In the genomic region with DNA sequence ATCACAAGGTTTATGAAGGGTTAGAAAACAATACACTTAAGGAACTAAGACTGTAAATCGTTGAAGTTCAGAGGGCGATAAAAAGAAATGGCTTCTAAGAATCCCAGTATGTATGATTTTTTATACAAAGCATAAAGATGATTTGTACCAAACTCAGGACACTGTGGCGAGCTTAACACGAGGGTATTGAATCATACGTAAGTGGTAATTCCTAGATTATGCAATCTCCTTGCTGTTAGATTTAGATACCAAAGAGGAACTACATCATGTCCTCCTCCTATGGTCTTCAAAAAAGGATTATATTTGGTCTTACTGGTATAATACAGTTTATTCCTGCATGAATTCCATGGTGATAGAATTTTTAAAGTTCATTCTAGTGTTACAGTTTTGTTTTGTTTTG, we compare ENCODE assay signal across 1 cellular context.
TF ChIP-seq lines count a peak whose summit lies in the region.

No MANE protein-coding gene starts in this region.

TF ChIP-seq in IMR-90, 13 proteins besides CTCF, POLR2A, EP300 and RAD21:
- no peak for TF ChIP-seq FOS (IDR thresholded peaks at IDR 0.05; ENCODE audit: low read depth, low read length)
- peak; percentile 77 for TF ChIP-seq CEBPB (IDR thresholded peaks at IDR 0.05; ENCODE audit: low read depth, low read length)
- no peak for TF ChIP-seq MXI1 (IDR thresholded peaks at IDR 0.05; ENCODE audit: borderline replicate concordance, low read depth, low read length)
